Comparison of ENCODE assay signal across 1 cellular context in the genomic region with DNA sequence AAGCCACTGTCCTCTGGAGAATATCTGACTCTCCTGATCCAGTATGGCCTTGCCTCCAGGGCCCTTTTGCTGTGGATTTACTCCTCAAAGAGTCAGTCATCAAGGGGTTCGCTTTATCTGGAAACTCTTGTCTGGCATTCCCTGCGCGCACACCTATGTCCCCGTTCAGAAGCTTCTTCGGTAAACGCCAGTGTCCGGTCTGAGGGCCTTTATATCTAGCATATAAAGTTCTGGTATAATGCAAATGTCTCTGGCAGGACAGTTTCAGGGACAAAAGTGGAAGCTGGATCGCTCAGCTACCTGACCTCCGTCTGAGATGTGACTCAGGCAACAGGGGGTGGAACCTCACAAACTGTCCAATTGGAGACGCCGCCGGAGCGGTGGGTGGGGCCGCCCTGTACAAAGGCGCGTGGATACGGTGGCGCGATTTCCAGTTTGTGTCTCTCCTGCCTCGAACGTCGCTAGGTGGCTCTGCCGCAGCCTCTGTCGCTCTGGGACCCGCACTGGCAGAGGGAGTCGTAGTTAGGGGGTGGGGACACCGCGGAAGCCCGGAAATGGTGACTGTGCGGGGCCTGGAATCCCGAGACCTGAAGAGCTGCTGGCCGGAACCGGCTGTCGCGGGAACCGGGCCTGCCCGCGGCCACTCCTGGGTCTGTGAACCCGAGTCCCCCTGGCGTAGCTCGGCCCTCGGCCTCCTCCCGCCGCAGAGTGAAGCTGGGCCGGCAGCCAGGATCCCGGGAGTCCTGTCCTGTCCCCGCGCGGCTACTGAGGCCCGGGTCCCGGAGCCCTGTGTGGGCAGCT.
TF ChIP-seq lines count a peak whose summit lies in the region.

No MANE protein-coding gene starts in this region.

TF ChIP-seq in HEK293, 187 proteins besides CTCF, POLR2A, EP300 and RAD21 (continued from another document and continues in another):
- TF ChIP-seq ZFP37 (tag by site-specific recombination; IDR thresholded peaks at IDR 0.05): no peak
- no peak; the same call in 1 of the 2 replicates for TF ChIP-seq GLIS2 (tag by site-specific recombination; IDR thresholded peaks at IDR 0.05)
- TF ChIP-seq ZNF791 (tag by site-specific recombination; IDR thresholded peaks at IDR 0.05): no peak
- TF ChIP-seq ZNF175 (tag by site-specific recombination; IDR thresholded peaks at IDR 0.05): no peak
- no peak for TF ChIP-seq ZNF266 (tag by site-specific recombination; IDR thresholded peaks at IDR 0.05; ENCODE audit: low read depth)
- TF ChIP-seq ZNF843 (tag by site-specific recombination; IDR thresholded peaks at IDR 0.05): 0 out of 2 replicates have a peak, but pooled peaks have one; percentile 19
- TF ChIP-seq SETDB1 (IDR thresholded peaks at IDR 0.05; ENCODE audit: insufficient read length, low read length): peak; percentile 46
- no peak for TF ChIP-seq SCRT1 (tag by site-specific recombination; IDR thresholded peaks at IDR 0.05; ENCODE audit: borderline replicate concordance)
- no peak for TF ChIP-seq ZNF274 (IDR thresholded peaks at IDR 0.05; ENCODE audit: low read length)
- no peak for TF ChIP-seq ZNF274 (tag by site-specific recombination; IDR thresholded peaks at IDR 0.05; ENCODE audit: borderline replicate concordance)
- TF ChIP-seq, protein P1, sequence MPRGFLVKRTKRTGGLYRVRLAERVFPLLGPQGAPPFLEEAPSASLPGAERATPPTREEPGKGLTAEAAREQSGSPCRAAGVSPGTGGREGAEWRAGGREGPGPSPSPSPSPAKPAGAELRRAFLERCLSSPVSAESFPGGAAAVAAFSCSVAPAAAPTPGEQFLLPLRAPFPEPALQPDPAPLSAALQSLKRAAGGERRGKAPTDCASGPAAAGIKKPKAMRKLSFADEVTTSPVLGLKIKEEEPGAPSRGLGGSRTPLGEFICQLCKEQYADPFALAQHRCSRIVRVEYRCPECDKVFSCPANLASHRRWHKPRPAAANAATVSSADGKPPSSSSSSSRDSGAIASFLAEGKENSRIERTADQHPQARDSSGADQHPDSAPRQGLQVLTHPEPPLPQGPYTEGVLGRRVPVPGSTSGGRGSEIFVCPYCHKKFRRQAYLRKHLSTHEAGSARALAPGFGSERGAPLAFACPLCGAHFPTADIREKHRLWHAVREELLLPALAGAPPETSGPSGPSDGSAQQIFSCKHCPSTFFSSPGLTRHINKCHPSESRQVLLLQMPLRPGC (tag by site-specific recombination; IDR thresholded peaks at IDR 0.05): 0 out of 2 replicates have a peak, but pooled peaks have one; percentile 50
- peak; percentile 18; the same call in 1 of the 2 replicates for TF ChIP-seq ZNF626 (tag by site-specific recombination; IDR thresholded peaks at IDR 0.05)
- no peak for TF ChIP-seq ZNF48 (tag by site-specific recombination; IDR thresholded peaks at IDR 0.05)
- TF ChIP-seq ZBTB20 (tag by site-specific recombination; IDR thresholded peaks at IDR 0.05): peak; percentile 99
- TF ChIP-seq ZNF658 (tag by site-specific recombination; IDR thresholded peaks at IDR 0.05): no peak
- peak; percentile 92 for TF ChIP-seq SP2 (tag by site-specific recombination; IDR thresholded peaks at IDR 0.05)
- TF ChIP-seq ZNF555 (tag by site-specific recombination; conservative IDR thresholded peaks at IDR 0.05): no peak
- no peak for TF ChIP-seq ZNF169 (tag by site-specific recombination; IDR thresholded peaks at IDR 0.05)
- TF ChIP-seq SP7 (tag by site-specific recombination; IDR thresholded peaks at IDR 0.05): peak; percentile 78
- no peak for TF ChIP-seq GFI1B (tag by site-specific recombination; IDR thresholded peaks at IDR 0.05)
- TF ChIP-seq KLF9 (tag by site-specific recombination; IDR thresholded peaks at IDR 0.05; ENCODE audit: low read depth): peak; percentile 82
- TF ChIP-seq ZNF654 (tag by site-specific recombination; IDR thresholded peaks at IDR 0.05; ENCODE audit: low read depth): peak; percentile 43
- no peak for TF ChIP-seq HOXD13 (CRISPR knock-in tag; IDR thresholded peaks at IDR 0.05; ENCODE audit: borderline replicate concordance)
- TF ChIP-seq, protein P2, sequence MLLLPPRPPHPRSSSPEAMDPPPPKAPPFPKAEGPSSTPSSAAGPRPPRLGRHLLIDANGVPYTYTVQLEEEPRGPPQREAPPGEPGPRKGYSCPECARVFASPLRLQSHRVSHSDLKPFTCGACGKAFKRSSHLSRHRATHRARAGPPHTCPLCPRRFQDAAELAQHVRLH (tag by site-specific recombination; IDR thresholded peaks at IDR 0.05): no peak
- TF ChIP-seq PRDM6 (tag by site-specific recombination; IDR thresholded peaks at IDR 0.05): no peak
- TF ChIP-seq ZNF544 (tag by site-specific recombination; IDR thresholded peaks at IDR 0.05): no peak
- TF ChIP-seq ZNF37A (tag by site-specific recombination; IDR thresholded peaks at IDR 0.05): no peak
- TF ChIP-seq ZNF24 (tag by site-specific recombination; IDR thresholded peaks at IDR 0.05): no peak
- TF ChIP-seq GLI4 (tag by site-specific recombination; IDR thresholded peaks at IDR 0.05): no peak
- TF ChIP-seq, protein P3, sequence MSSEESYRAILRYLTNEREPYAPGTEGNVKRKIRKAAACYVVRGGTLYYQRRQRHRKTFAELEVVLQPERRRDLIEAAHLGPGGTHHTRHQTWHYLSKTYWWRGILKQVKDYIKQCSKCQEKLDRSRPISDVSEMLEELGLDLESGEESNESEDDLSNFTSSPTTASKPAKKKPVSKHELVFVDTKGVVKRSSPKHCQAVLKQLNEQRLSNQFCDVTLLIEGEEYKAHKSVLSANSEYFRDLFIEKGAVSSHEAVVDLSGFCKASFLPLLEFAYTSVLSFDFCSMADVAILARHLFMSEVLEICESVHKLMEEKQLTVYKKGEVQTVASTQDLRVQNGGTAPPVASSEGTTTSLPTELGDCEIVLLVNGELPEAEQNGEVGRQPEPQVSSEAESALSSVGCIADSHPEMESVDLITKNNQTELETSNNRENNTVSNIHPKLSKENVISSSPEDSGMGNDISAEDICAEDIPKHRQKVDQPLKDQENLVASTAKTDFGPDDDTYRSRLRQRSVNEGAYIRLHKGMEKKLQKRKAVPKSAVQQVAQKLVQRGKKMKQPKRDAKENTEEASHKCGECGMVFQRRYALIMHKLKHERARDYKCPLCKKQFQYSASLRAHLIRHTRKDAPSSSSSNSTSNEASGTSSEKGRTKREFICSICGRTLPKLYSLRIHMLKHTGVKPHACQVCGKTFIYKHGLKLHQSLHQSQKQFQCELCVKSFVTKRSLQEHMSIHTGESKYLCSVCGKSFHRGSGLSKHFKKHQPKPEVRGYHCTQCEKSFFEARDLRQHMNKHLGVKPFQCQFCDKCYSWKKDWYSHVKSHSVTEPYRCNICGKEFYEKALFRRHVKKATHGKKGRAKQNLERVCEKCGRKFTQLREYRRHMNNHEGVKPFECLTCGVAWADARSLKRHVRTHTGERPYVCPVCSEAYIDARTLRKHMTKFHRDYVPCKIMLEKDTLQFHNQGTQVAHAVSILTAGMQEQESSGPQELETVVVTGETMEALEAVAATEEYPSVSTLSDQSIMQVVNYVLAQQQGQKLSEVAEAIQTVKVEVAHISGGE (tag by site-specific recombination; conservative IDR thresholded peaks at IDR 0.05; ENCODE audit: low read depth): peak; percentile 58
- TF ChIP-seq KLF17 (tag by site-specific recombination; IDR thresholded peaks at IDR 0.05): 0 out of 2 replicates have a peak, but pooled peaks have one; percentile 40
- TF ChIP-seq ZNF701 (tag by site-specific recombination; IDR thresholded peaks at IDR 0.05): no peak
- 0 out of 2 replicates have a peak, but pooled peaks have one; percentile 10 for TF ChIP-seq ZBTB8A (tag by site-specific recombination; IDR thresholded peaks at IDR 0.05)
- no peak for TF ChIP-seq ZSCAN23 (tag by site-specific recombination; IDR thresholded peaks at IDR 0.05)
- 0 out of 2 replicates have a peak, but pooled peaks have one; percentile 11 for TF ChIP-seq ZNF10 (tag by site-specific recombination; IDR thresholded peaks at IDR 0.05)
- TF ChIP-seq ZNF138 (tag by site-specific recombination; IDR thresholded peaks at IDR 0.05; ENCODE audit: borderline replicate concordance): no peak
- no peak for TF ChIP-seq ZNF174 (tag by site-specific recombination; IDR thresholded peaks at IDR 0.05)
- peak; percentile 72; the same call in 1 of the 2 replicates for TF ChIP-seq ZNF391 (tag by site-specific recombination; IDR thresholded peaks at IDR 0.05; ENCODE audit: borderline replicate concordance, low read depth)
- TF ChIP-seq ZNF132 (tag by site-specific recombination; IDR thresholded peaks at IDR 0.05; ENCODE audit: borderline replicate concordance): no peak
- TF ChIP-seq ZNF404 (tag by site-specific recombination; IDR thresholded peaks at IDR 0.05): no peak
- peak; percentile 77 for TF ChIP-seq ZNF501 (tag by site-specific recombination; IDR thresholded peaks at IDR 0.05)
- TF ChIP-seq, protein P4, sequence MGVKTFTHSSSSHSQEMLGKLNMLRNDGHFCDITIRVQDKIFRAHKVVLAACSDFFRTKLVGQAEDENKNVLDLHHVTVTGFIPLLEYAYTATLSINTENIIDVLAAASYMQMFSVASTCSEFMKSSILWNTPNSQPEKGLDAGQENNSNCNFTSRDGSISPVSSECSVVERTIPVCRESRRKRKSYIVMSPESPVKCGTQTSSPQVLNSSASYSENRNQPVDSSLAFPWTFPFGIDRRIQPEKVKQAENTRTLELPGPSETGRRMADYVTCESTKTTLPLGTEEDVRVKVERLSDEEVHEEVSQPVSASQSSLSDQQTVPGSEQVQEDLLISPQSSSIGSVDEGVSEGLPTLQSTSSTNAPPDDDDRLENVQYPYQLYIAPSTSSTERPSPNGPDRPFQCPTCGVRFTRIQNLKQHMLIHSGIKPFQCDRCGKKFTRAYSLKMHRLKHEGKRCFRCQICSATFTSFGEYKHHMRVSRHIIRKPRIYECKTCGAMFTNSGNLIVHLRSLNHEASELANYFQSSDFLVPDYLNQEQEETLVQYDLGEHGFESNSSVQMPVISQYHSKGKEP (tag by site-specific recombination; IDR thresholded peaks at IDR 0.05): no peak
- no peak for TF ChIP-seq HOXA7 (CRISPR knock-in tag; IDR thresholded peaks at IDR 0.05; ENCODE audit: borderline replicate concordance)
- no peak for TF ChIP-seq ZIC2 (tag by site-specific recombination; IDR thresholded peaks at IDR 0.05)
- no peak for TF ChIP-seq ZNF19 (tag by site-specific recombination; IDR thresholded peaks at IDR 0.05; ENCODE audit: low read depth)
- TF ChIP-seq ZNF530 (tag by site-specific recombination; IDR thresholded peaks at IDR 0.05; ENCODE audit: low read depth): no peak
- TF ChIP-seq GLI2 (tag by site-specific recombination; IDR thresholded peaks at IDR 0.05; ENCODE audit: borderline replicate concordance, low read depth): no peak
- no peak for TF ChIP-seq ZNF146 (tag by site-specific recombination; IDR thresholded peaks at IDR 0.05)
- TF ChIP-seq ZNF223 (tag by site-specific recombination; IDR thresholded peaks at IDR 0.05): no peak
- no peak for TF ChIP-seq ZNF621 (tag by site-specific recombination; IDR thresholded peaks at IDR 0.05)
- TF ChIP-seq ZNF571 (tag by site-specific recombination; IDR thresholded peaks at IDR 0.05): no peak
- TF ChIP-seq ZNF670 (tag by site-specific recombination; IDR thresholded peaks at IDR 0.05; ENCODE audit: low read depth): no peak
- TF ChIP-seq, protein P5, sequence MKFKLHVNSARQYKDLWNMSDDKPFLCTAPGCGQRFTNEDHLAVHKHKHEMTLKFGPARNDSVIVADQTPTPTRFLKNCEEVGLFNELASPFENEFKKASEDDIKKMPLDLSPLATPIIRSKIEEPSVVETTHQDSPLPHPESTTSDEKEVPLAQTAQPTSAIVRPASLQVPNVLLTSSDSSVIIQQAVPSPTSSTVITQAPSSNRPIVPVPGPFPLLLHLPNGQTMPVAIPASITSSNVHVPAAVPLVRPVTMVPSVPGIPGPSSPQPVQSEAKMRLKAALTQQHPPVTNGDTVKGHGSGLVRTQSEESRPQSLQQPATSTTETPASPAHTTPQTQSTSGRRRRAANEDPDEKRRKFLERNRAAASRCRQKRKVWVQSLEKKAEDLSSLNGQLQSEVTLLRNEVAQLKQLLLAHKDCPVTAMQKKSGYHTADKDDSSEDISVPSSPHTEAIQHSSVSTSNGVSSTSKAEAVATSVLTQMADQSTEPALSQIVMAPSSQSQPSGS (tag by site-specific recombination; IDR thresholded peaks at IDR 0.05; ENCODE audit: low read depth): no peak
- TF ChIP-seq HOXC10 (CRISPR knock-in tag; IDR thresholded peaks at IDR 0.05): no peak
- TF ChIP-seq FEZF1 (tag by site-specific recombination; IDR thresholded peaks at IDR 0.05): no peak
- peak; percentile 13; the same call in 1 of the 2 replicates for TF ChIP-seq ZNF560 (tag by site-specific recombination; IDR thresholded peaks at IDR 0.05; ENCODE audit: borderline replicate concordance)
- no peak for TF ChIP-seq ZNF121 (tag by site-specific recombination; IDR thresholded peaks at IDR 0.05)
- no peak for TF ChIP-seq BCL6B (tag by site-specific recombination; IDR thresholded peaks at IDR 0.05)
